In genomic region chr21:35503646-35504045, GRCh38 we compare ENCODE assay signal across 10 cellular contexts.
A peak's percentile ranks its signal among the peaks of the same experiment; 100 is the strongest.
DNase-seq lines count a peak whose midpoint lies in the region; ATAC-seq lines count a peak whose summit lies in the region.
"Had no signal": no experiment of that assay in that cellular context is flagged by ENCODE, and none has a peak within 500 bp of the region (broad histone marks: within the 10 kb centered on the region; RNA-seq: fewer than 3 reads in every experiment).

No MANE protein-coding gene starts in this region.

- H3K27me3 ChIP-seq in GM23248 (replicated peaks; ENCODE audit: insufficient read depth), result no peaks in the 10 kb centered on the region

- 58 to 62% methylated on average over 5 of the region's 5 CpGs for WGBS in GM23248 (ENCODE audit: low coverage in 1 of 2, low lambda C conversion rate in 2 of 2, missing lambda C conversion rate in 2 of 2), 2 experiments

- no peaks in the 10 kb centered on the region for H3K36me3 ChIP-seq in GM23248 (ENCODE audit: low read depth)

- no peak overlapping the region for H3K4me3 ChIP-seq in GM23248

- in situ Hi-C loops in GM23248 (cut with MboI), result no loop called here

- no peak for ATAC-seq in activated T-helper 17 cell treated with anti-CD3 and anti-CD28 coated beads, Interleukin-2, amount 50 U/mL, for 72 hours (replicated peaks)
- ATAC-seq in HG03095 (IDR thresholded peaks at IDR 0.05; ENCODE audit: unreplicated experiment) (no peak), GM19023 (IDR thresholded peaks at IDR 0.05; ENCODE audit: unreplicated experiment) (no peak), GM19455 (IDR thresholded peaks at IDR 0.05; ENCODE audit: unreplicated experiment) (no peak)

- no peak overlapping the region for H3K9ac ChIP-seq in GM23248

- no peaks in the 10 kb centered on the region for H3K9me2 ChIP-seq in GM23248 (ENCODE audit: insufficient read depth)

- H3K9me3 Mint-ChIP-seq in activated T-helper 17 cell treated with anti-CD3 and anti-CD28 coated beads, Interleukin-2, amount 50 U/mL, for 72 hours, result no peaks in the 10 kb centered on the region

- no peaks in the 10 kb centered on the region for H3K36me3 Mint-ChIP-seq in activated T-helper 17 cell treated with anti-CD3 and anti-CD28 coated beads, Interleukin-2, amount 50 U/mL, for 72 hours (ENCODE audit: low read depth)

- no peak overlapping the region for H3K27ac ChIP-seq in GM23248

- no peak overlapping the region for H3K27ac Mint-ChIP-seq in activated T-helper 17 cell treated with anti-CD3 and anti-CD28 coated beads, Interleukin-2, amount 50 U/mL, for 72 hours

- H4K20me1 ChIP-seq in GM23248 (ENCODE audit: insufficient read depth), result no peaks in the 10 kb centered on the region

- H2AFZ ChIP-seq in GM23248, result peak overlapping the region; percentile 4; the same call in 1 of the 2 replicates

- H3K4me1 ChIP-seq in GM23248 (ENCODE audit: insufficient read depth), result peaks cover 17% of the 10 kb centered on the region; the same call in 1 of the 2 replicates

- H3K27me3 Mint-ChIP-seq in activated T-helper 17 cell treated with anti-CD3 and anti-CD28 coated beads, Interleukin-2, amount 50 U/mL, for 72 hours, result peaks cover 12% of the 10 kb centered on the region

- no peaks in the 10 kb centered on the region for H3K9me3 ChIP-seq in GM23248 (ENCODE audit: low read depth)

- peak; percentile 51 for DNase-seq in AG20443 (ENCODE audit: low spot score)
- peak; percentile 25 for DNase-seq in GM23248
- peak; percentile 37 for DNase-seq in iPS-NIHi7 (ENCODE audit: extremely low spot score)
- no peak for DNase-seq in NCI-H446 (lab: John Stamatoyannopoulos, UW)
- DNase-seq: DMS 273 treated with DMSO at 0.1 percent for 48 hours, retina had no signal

- H3F3A ChIP-seq in GM23248 (ENCODE audit: insufficient read depth), result no peaks in the 10 kb centered on the region

- H3K4me1 Mint-ChIP-seq in activated T-helper 17 cell treated with anti-CD3 and anti-CD28 coated beads, Interleukin-2, amount 50 U/mL, for 72 hours, result peaks cover 9% of the 10 kb centered on the region

- H3K79me2 ChIP-seq in GM23248 (ENCODE audit: insufficient read depth), result no peaks in the 10 kb centered on the region

- H3K4me3 Mint-ChIP-seq in activated T-helper 17 cell treated with anti-CD3 and anti-CD28 coated beads, Interleukin-2, amount 50 U/mL, for 72 hours, result peak overlapping the region; percentile 29

- H3K4me2 ChIP-seq in GM23248 (ENCODE audit: unreplicated experiment), result no peak overlapping the region

Comparison
In these comparisons a context has a peak if more than half of its experiments do, and no peak if none do; other contexts are left out.
1. DNase-seq: peak in AG20443 (single experiment), GM23248 (single experiment) and iPS-NIHi7 (single experiment); none in NCI-H446 (0 of 2).